ENCODE assay signal across 10 cellular contexts in genomic region chr14:75452324-75452723, GRCh38. TPM values are rescaled to one million over a fixed set of nuclear protein-coding genes. Genes with fewer than 3 reads are reported as not detected.
A peak's percentile ranks its signal among the peaks of the same experiment; 100 is the strongest.
DNase-seq lines count a peak whose midpoint lies in the region; ATAC-seq and TF ChIP-seq lines count a peak whose summit lies in the region.
"Had no signal": no experiment of that assay in that cellular context is flagged by ENCODE, and none has a peak within 500 bp of the region (broad histone marks: within the 10 kb centered on the region; RNA-seq: fewer than 3 reads in every experiment).

No MANE protein-coding gene starts in this region.

- ATAC-seq in upper lobe of right lung (no peak), GM19397 (IDR thresholded peaks at IDR 0.05; ENCODE audit: unreplicated experiment) (no peak)
- ATAC-seq: natural killer cell had no signal

- no peaks in the 10 kb centered on the region for H3K9me3 Mint-ChIP-seq in nephron
- H3K9me3 Mint-ChIP-seq in activated T-helper 1 cell treated with anti-CD3 and anti-CD28 coated beads, Interleukin-12 subunit alpha, Interleukin-12 subunit beta, Interleukin-2, Interleukin-4 antibody, amounts not matched to agents 30 ng/mL and 10 ng/mL and 1 ng/mL, durations not matched to agents 14 hours and 24 hours and 36 hours: no peaks in the 10 kb centered on the region
- H3K9me3 Mint-ChIP-seq: natural killer cell had no signal

- peaks cover 6% of the 10 kb centered on the region for H3K36me3 ChIP-seq in upper lobe of right lung

- no peaks in the 10 kb centered on the region for H3K36me3 Mint-ChIP-seq in nephron (ENCODE audit: low read depth)
- H3K36me3 Mint-ChIP-seq in activated T-helper 1 cell treated with anti-CD3 and anti-CD28 coated beads, Interleukin-12 subunit alpha, Interleukin-12 subunit beta, Interleukin-2, Interleukin-4 antibody, amounts not matched to agents 30 ng/mL and 10 ng/mL and 1 ng/mL, durations not matched to agents 14 hours and 24 hours and 36 hours (ENCODE audit: low read depth): no peaks in the 10 kb centered on the region
- H3K36me3 Mint-ChIP-seq: natural killer cell had no signal

- no peaks in the 10 kb centered on the region for H3K9me3 ChIP-seq in upper lobe of right lung

- H3K27me3 ChIP-seq in upper lobe of right lung: no peaks in the 10 kb centered on the region

- no peak for DNase-seq in RWPE1 (ENCODE audit: low spot score)
- DNase-seq in fibroblast of mammary gland (ENCODE audit: low read depth): peak; percentile 46
- DNase-seq in upper lobe of right lung: no peak
- DNase-seq in activated T-helper 1 cell treated with anti-CD3 and anti-CD28 coated beads, Interleukin-12 subunit alpha, Interleukin-12 subunit beta, Interleukin-2, Interleukin-4 antibody, amounts not matched to agents 30 ng/mL and 10 ng/mL and 1 ng/mL, durations not matched to agents 14 hours and 24 hours and 36 hours (ENCODE audit: low spot score): no peak
- DNase-seq in COLO829 (ENCODE audit: low spot score): no peak
- DNase-seq in Ammon's horn (ENCODE audit: low spot score): no peak
- DNase-seq: GDM1, natural killer cell had no signal

- no peaks in the 10 kb centered on the region for H3K27me3 Mint-ChIP-seq in nephron (ENCODE audit: low read depth)
- H3K27me3 Mint-ChIP-seq in activated T-helper 1 cell treated with anti-CD3 and anti-CD28 coated beads, Interleukin-12 subunit alpha, Interleukin-12 subunit beta, Interleukin-2, Interleukin-4 antibody, amounts not matched to agents 30 ng/mL and 10 ng/mL and 1 ng/mL, durations not matched to agents 14 hours and 24 hours and 36 hours (ENCODE audit: insufficient read depth): no peaks in the 10 kb centered on the region

- POLR2A ChIA-PET in RWPE1 (lab: Yijun Ruan, JAX; ENCODE audit: low non-redundant PET): no interaction called here

- intact Hi-C loops in upper lobe of right lung (cut with DNase I): no loop called here
- intact Hi-C loops in activated T-helper 1 cell treated with anti-CD3 and anti-CD28 coated beads, Interleukin-12 subunit alpha, Interleukin-12 subunit beta, Interleukin-2, Interleukin-4 antibody, amounts not matched to agents 30 ng/mL and 10 ng/mL and 1 ng/mL, durations not matched to agents 14 hours and 24 hours and 36 hours (cut with micrococcal nuclease): no loop called here

- peaks cover 57% of the 10 kb centered on the region for H3K4me1 ChIP-seq in upper lobe of right lung

- H3K4me3 Mint-ChIP-seq in nephron: peak overlapping the region in 1 of 3 experiments; percentile 32
- no peak overlapping the region for H3K4me3 Mint-ChIP-seq in activated T-helper 1 cell treated with anti-CD3 and anti-CD28 coated beads, Interleukin-12 subunit alpha, Interleukin-12 subunit beta, Interleukin-2, Interleukin-4 antibody, amounts not matched to agents 30 ng/mL and 10 ng/mL and 1 ng/mL, durations not matched to agents 14 hours and 24 hours and 36 hours
- H3K4me3 Mint-ChIP-seq: natural killer cell had no signal

- CTCF ChIA-PET in RWPE1 (lab: Yijun Ruan, JAX): interaction anchor here (3.6 kb wide), 1 partner anchor 37 kb away, joined by 14 read pairs; no protein-coding TSS in a partner anchor

- TF ChIP-seq CTCF in RWPE1 (conservative IDR thresholded peaks at IDR 0.05; ENCODE audit: low read depth): no peak
- no peak for TF ChIP-seq CTCF in fibroblast of mammary gland (conservative IDR thresholded peaks at IDR 0.05; ENCODE audit: control insufficient read depth, insufficient read depth, low read depth, low read length)
- no peak for TF ChIP-seq CTCF in nephron (IDR thresholded peaks at IDR 0.05; ENCODE audit: unreplicated experiment in 3 of 3)
- no peak for TF ChIP-seq CTCF in upper lobe of right lung (IDR thresholded peaks at IDR 0.05)

- H3K4me3 ChIP-seq in fibroblast of mammary gland (ENCODE audit: control insufficient read depth, low read depth, low read length) (no peak overlapping the region), upper lobe of right lung (no peak overlapping the region)

- peaks cover 83% of the 10 kb centered on the region for H3K4me1 Mint-ChIP-seq in nephron
- H3K4me1 Mint-ChIP-seq in activated T-helper 1 cell treated with anti-CD3 and anti-CD28 coated beads, Interleukin-12 subunit alpha, Interleukin-12 subunit beta, Interleukin-2, Interleukin-4 antibody, amounts not matched to agents 30 ng/mL and 10 ng/mL and 1 ng/mL, durations not matched to agents 14 hours and 24 hours and 36 hours (ENCODE audit: low read depth): peaks cover 6% of the 10 kb centered on the region

- H3K27ac Mint-ChIP-seq in nephron: peak overlapping the region; percentile 93 to 98 (median 96)
- no peak overlapping the region for H3K27ac Mint-ChIP-seq in activated T-helper 1 cell treated with anti-CD3 and anti-CD28 coated beads, Interleukin-12 subunit alpha, Interleukin-12 subunit beta, Interleukin-2, Interleukin-4 antibody, amounts not matched to agents 30 ng/mL and 10 ng/mL and 1 ng/mL, durations not matched to agents 14 hours and 24 hours and 36 hours
- H3K27ac Mint-ChIP-seq: natural killer cell had no signal

- H3K27ac ChIP-seq in RWPE1 (peak overlapping the region; percentile 94), upper lobe of right lung (peak overlapping the region; percentile 75)

RNA-seq across cellular contexts. Expression of gene JDP2, which starts 24.5 kb away (rescaled TPM):
- 58.0 TPM for total RNA-seq in upper lobe of right lung
- total RNA-seq in activated T-helper 1 cell treated with anti-CD3 and anti-CD28 coated beads, Interleukin-12 subunit alpha, Interleukin-12 subunit beta, Interleukin-2, Interleukin-4 antibody, amounts not matched to agents 30 ng/mL and 10 ng/mL and 1 ng/mL, durations not matched to agents 14 hours and 24 hours and 36 hours: 1.8 and 2.0 TPM in 2 replicates

Comparison
In these comparisons a context has a peak if more than half of its experiments do, and no peak if none do; other contexts are left out.
1. RNA of gene JDP2, which starts 24.5 kb away (total RNA-seq): 58.0 TPM in upper lobe of right lung (single experiment); 1.8 to 2.0 TPM in activated T-helper 1 cell treated with anti-CD3 and anti-CD28 coated beads, Interleukin-12 subunit alpha, Interleukin-12 subunit beta, Interleukin-2, Interleukin-4 antibody, amounts not matched to agents 30 ng/mL and 10 ng/mL and 1 ng/mL, durations not matched to agents 14 hours and 24 hours and 36 hours; every median in the first group is over 10 times any median in the second.